ENCODE assay signal across 1 cellular context in genomic region chr6:15662246-15663056, GRCh38.
TF ChIP-seq lines count a peak whose summit lies in the region.

TSS of gene DTNBP1 (minus strand) at chr6:15663028. CDS start at chr6:15662869, 159 bp downstream.

TF ChIP-seq in K562, 482 proteins besides CTCF, POLR2A, EP300 and RAD21 (continued from another document and continues in another):
- TF ChIP-seq ZNF449 (CRISPR knock-in tag; IDR thresholded peaks at IDR 0.05) (no peak), ZNF57 (CRISPR knock-in tag; IDR thresholded peaks at IDR 0.05) (no peak), MBD2 (IDR thresholded peaks at IDR 0.05; ENCODE audit: borderline replicate concordance, low read depth) (no peak), MTA1 (IDR thresholded peaks at IDR 0.05; ENCODE audit: borderline replicate concordance) (no peak), MAFK (IDR thresholded peaks at IDR 0.05; ENCODE audit: low read length) (no peak), ZNF253 (CRISPR knock-in tag; conservative IDR thresholded peaks at IDR 0.05) (no peak), MAFF (IDR thresholded peaks at IDR 0.05; ENCODE audit: low read length) (no peak), PRDM10 (IDR thresholded peaks at IDR 0.05; ENCODE audit: partially characterized antibody) (peak; percentile 80), NRF1 (conservative IDR thresholded peaks at IDR 0.05 in 1 of 2, IDR thresholded peaks at IDR 0.05 in 1 of 2) (peak in 1 of 2 experiments; percentile 57; a peak in 3 of 4 replicates), KAT7 (CRISPR knock-in tag; IDR thresholded peaks at IDR 0.05; ENCODE audit: borderline replicate concordance) (no peak; the same call in 1 of the 2 replicates), SOX6 (IDR thresholded peaks at IDR 0.05) (no peak), CXXC5 (CRISPR knock-in tag; IDR thresholded peaks at IDR 0.05) (peak; percentile 78), ZBTB12 (CRISPR knock-in tag; IDR thresholded peaks at IDR 0.05) (no peak), BRCA1 (IDR thresholded peaks at IDR 0.05) (no peak), BRCA1 (CRISPR knock-in tag; IDR thresholded peaks at IDR 0.05) (no peak), RBM25 (IDR thresholded peaks at IDR 0.05; ENCODE audit: low read depth, low read length, severe bottlenecking) (no peak), PATZ1 (CRISPR knock-in tag; IDR thresholded peaks at IDR 0.05; ENCODE audit: borderline replicate concordance) (no peak), CTBP1 (IDR thresholded peaks at IDR 0.05; ENCODE audit: borderline replicate concordance) (peak; percentile 90), ZBTB17 (CRISPR knock-in tag; IDR thresholded peaks at IDR 0.05) (no peak), ZNF699 (CRISPR knock-in tag; IDR thresholded peaks at IDR 0.05; ENCODE audit: insufficient replicate concordance) (no peak), CREB3 (tag; conservative IDR thresholded peaks at IDR 0.05; ENCODE audit: low read depth) (no peak), BRF1 (IDR thresholded peaks at IDR 0.05; ENCODE audit: borderline replicate concordance, extremely low read depth, insufficient read length) (no peak), NFIC (IDR thresholded peaks at IDR 0.05) (peak; percentile 93), SMARCE1 (IDR thresholded peaks at IDR 0.05) (peak; percentile 32; the same call in 1 of the 2 replicates), SUPT5H (IDR thresholded peaks at IDR 0.05) (peak; percentile 69), EP400 (IDR thresholded peaks at IDR 0.05) (peak; percentile 58; the same call in 1 of the 2 replicates), POLR2B (IDR thresholded peaks at IDR 0.05; ENCODE audit: low read depth, partially characterized antibody) (peak; percentile 39), ATF4 (CRISPR knock-in tag; IDR thresholded peaks at IDR 0.05) (peak; percentile 15; the same call in 1 of the 2 replicates), POLR2G (IDR thresholded peaks at IDR 0.05; ENCODE audit: low read depth, low read length) (peak; percentile 75), PHF21A (IDR thresholded peaks at IDR 0.05; ENCODE audit: borderline replicate concordance, low read depth) (no peak), E2F5 (CRISPR knock-in tag; IDR thresholded peaks at IDR 0.05) (peak; percentile 78; the same call in 1 of the 2 replicates), ZNF217 (CRISPR knock-in tag; IDR thresholded peaks at IDR 0.05) (no peak), POLR3G (IDR thresholded peaks at IDR 0.05; ENCODE audit: extremely low read depth, insufficient read length, insufficient replicate concordance) (no peak), SP2 (IDR thresholded peaks at IDR 0.05; ENCODE audit: extremely low read depth, low read depth, low read length, poor library complexity, severe bottlenecking) (no peak), HDAC3 (IDR thresholded peaks at IDR 0.05; ENCODE audit: borderline replicate concordance, partially characterized antibody) (no peak), ZNF518B (CRISPR knock-in tag; IDR thresholded peaks at IDR 0.05) (no peak), ZBTB5 (IDR thresholded peaks at IDR 0.05) (no peak), ZKSCAN3 (CRISPR knock-in tag; IDR thresholded peaks at IDR 0.05) (no peak), ELF4 (CRISPR knock-in tag; IDR thresholded peaks at IDR 0.05) (peak; percentile 51; the same call in 1 of the 2 replicates), MXD1 (CRISPR knock-in tag; IDR thresholded peaks at IDR 0.05; ENCODE audit: borderline replicate concordance, poor library complexity, severe bottlenecking) (no peak), DPF2 (IDR thresholded peaks at IDR 0.05) (no peak), SP1 (CRISPR knock-in tag; IDR thresholded peaks at IDR 0.05) (peak; percentile 25; the same call in 1 of the 2 replicates), HDGF (IDR thresholded peaks at IDR 0.05) (0 out of 2 replicates have a peak, but pooled peaks have one; percentile 25), RBM34 (IDR thresholded peaks at IDR 0.05; ENCODE audit: borderline replicate concordance, insufficient read depth, low read length) (peak; percentile 87; the same call in 1 of the 2 replicates), NFIX (CRISPR knock-in tag; IDR thresholded peaks at IDR 0.05; ENCODE audit: low read depth) (peak; percentile 22; the same call in 1 of the 2 replicates), SMAD3 (CRISPR knock-in tag; conservative IDR thresholded peaks at IDR 0.05) (0 out of 2 replicates have a peak, but pooled peaks have one; percentile 23)
